In genomic region chr1:32963746-32964460, GRCh38 we compare ENCODE assay signal across 2 cellular contexts.
A peak's percentile ranks its signal among the peaks of the same experiment; 100 is the strongest.
TF ChIP-seq lines count a peak whose summit lies in the region.

No MANE protein-coding gene starts in this region.

TF ChIP-seq in HEK293, 187 proteins besides CTCF, POLR2A, EP300 and RAD21 (continued from another document and continues in another):
- TF ChIP-seq PRDM2 (tag by site-specific recombination; IDR thresholded peaks at IDR 0.05; ENCODE audit: borderline replicate concordance) (no peak), BCL11B (tag by site-specific recombination; IDR thresholded peaks at IDR 0.05; ENCODE audit: low read depth) (no peak), ZNF473 (tag by site-specific recombination; IDR thresholded peaks at IDR 0.05) (no peak), ZNF416 (tag by site-specific recombination; IDR thresholded peaks at IDR 0.05) (no peak), FEZF1 (tag by site-specific recombination; IDR thresholded peaks at IDR 0.05) (no peak), ZNF394 (tag by site-specific recombination; IDR thresholded peaks at IDR 0.05; ENCODE audit: borderline replicate concordance) (0 out of 2 replicates have a peak, but pooled peaks have one; percentile 32), SCRT2 (tag by site-specific recombination; IDR thresholded peaks at IDR 0.05) (no peak), PATZ1 (tag by site-specific recombination; IDR thresholded peaks at IDR 0.05) (peak; percentile 83), KLF10 (tag by site-specific recombination; IDR thresholded peaks at IDR 0.05) (peak; percentile 95), ZNF362 (tag by site-specific recombination; IDR thresholded peaks at IDR 0.05) (peak; percentile 97), PRDM10 (tag by site-specific recombination; IDR thresholded peaks at IDR 0.05) (peak; percentile 97)

TF ChIP-seq in HepG2, 621 proteins besides CTCF, POLR2A, EP300 and RAD21 (continued from another document and continues in another):
- TF ChIP-seq ZC3H13 (CRISPR knock-in tag; IDR thresholded peaks at IDR 0.05) (0 out of 2 replicates have a peak, but pooled peaks have one; percentile 30), CCDC6 (CRISPR knock-in tag; IDR thresholded peaks at IDR 0.05) (no peak), KDM5B (CRISPR knock-in tag; IDR thresholded peaks at IDR 0.05; ENCODE audit: borderline replicate concordance) (peak; percentile 71; the same call in 1 of the 2 replicates), SAFB2 (CRISPR knock-in tag; IDR thresholded peaks at IDR 0.05; ENCODE audit: borderline replicate concordance, low read depth) (no peak), YEATS4 (CRISPR knock-in tag; IDR thresholded peaks at IDR 0.05; ENCODE audit: borderline replicate concordance) (0 out of 2 replicates have a peak, but pooled peaks have one; percentile 17), ARID5B (CRISPR knock-in tag; IDR thresholded peaks at IDR 0.05) (no peak), ZNF660 (CRISPR knock-in tag; IDR thresholded peaks at IDR 0.05; ENCODE audit: borderline replicate concordance, low read depth) (no peak), ZMYM4 (CRISPR knock-in tag; IDR thresholded peaks at IDR 0.05) (peak; percentile 53; the same call in 1 of the 2 replicates), ATAD3A (CRISPR knock-in tag; IDR thresholded peaks at IDR 0.05) (0 out of 2 replicates have a peak, but pooled peaks have one; percentile 62), PLRG1 (conservative IDR thresholded peaks at IDR 0.05) (no peak), KDM2A (CRISPR knock-in tag; IDR thresholded peaks at IDR 0.05; ENCODE audit: borderline replicate concordance, low read depth) (peak; percentile 53; the same call in 1 of the 2 replicates), GTF2F1 (IDR thresholded peaks at IDR 0.05; ENCODE audit: low read length) (no peak), ETV6 (CRISPR knock-in tag; conservative IDR thresholded peaks at IDR 0.05) (peak; percentile 73; the same call in 1 of the 2 replicates), SCMH1 (CRISPR knock-in tag; IDR thresholded peaks at IDR 0.05; ENCODE audit: borderline replicate concordance) (no peak), KMT2A (CRISPR knock-in tag; IDR thresholded peaks at IDR 0.05) (peak; percentile 60; the same call in 1 of the 2 replicates), ZNF720 (CRISPR knock-in tag; IDR thresholded peaks at IDR 0.05) (no peak), ATF7-NPFF (CRISPR knock-in tag; IDR thresholded peaks at IDR 0.05; ENCODE audit: low read depth) (0 out of 2 replicates have a peak, but pooled peaks have one; percentile 7), PPARG (CRISPR knock-in tag; conservative IDR thresholded peaks at IDR 0.05) (0 out of 2 replicates have a peak, but pooled peaks have one; percentile 37), E2F5 (CRISPR knock-in tag; conservative IDR thresholded peaks at IDR 0.05) (peak; percentile 48; the same call in 1 of the 2 replicates), TCF12 (IDR thresholded peaks at IDR 0.05) (no peak), TCF12 (CRISPR knock-in tag; IDR thresholded peaks at IDR 0.05) (0 out of 2 replicates have a peak, but pooled peaks have one; percentile 20), SIN3A (IDR thresholded peaks at IDR 0.05; ENCODE audit: borderline replicate concordance, low read depth, low read length) (0 out of 2 replicates have a peak, but pooled peaks have one; percentile 52), ARID2 (CRISPR knock-in tag; IDR thresholded peaks at IDR 0.05; ENCODE audit: borderline replicate concordance) (no peak), EEA1 (CRISPR knock-in tag; IDR thresholded peaks at IDR 0.05; ENCODE audit: borderline replicate concordance) (0 out of 2 replicates have a peak, but pooled peaks have one; percentile 27), ZFY (CRISPR knock-in tag; IDR thresholded peaks at IDR 0.05) (0 out of 2 replicates have a peak, but pooled peaks have one; percentile 14), HDAC1 (CRISPR knock-in tag; IDR thresholded peaks at IDR 0.05) (peak; percentile 79), ZNF446 (CRISPR knock-in tag; IDR thresholded peaks at IDR 0.05) (no peak), PCBP1 (IDR thresholded peaks at IDR 0.05; ENCODE audit: borderline replicate concordance, low read depth, low read length) (no peak), ZNF607 (CRISPR knock-in tag; IDR thresholded peaks at IDR 0.05; ENCODE audit: borderline replicate concordance) (no peak), HDAC2 (CRISPR knock-in tag; IDR thresholded peaks at IDR 0.05) (peak; percentile 27; the same call in 1 of the 2 replicates), AGO2 (optimal IDR thresholded peaks at IDR 0.05; ENCODE audit: low read depth, low read length) (peak; percentile 67), FOXO1 (CRISPR knock-in tag; IDR thresholded peaks at IDR 0.05) (peak; percentile 39; the same call in 1 of the 2 replicates), FOXK1 (CRISPR knock-in tag; IDR thresholded peaks at IDR 0.05; ENCODE audit: borderline replicate concordance, low read depth) (no peak), YEATS2 (CRISPR knock-in tag; IDR thresholded peaks at IDR 0.05; ENCODE audit: borderline replicate concordance) (no peak), SP5 (CRISPR knock-in tag; IDR thresholded peaks at IDR 0.05; ENCODE audit: borderline replicate concordance, low read depth) (no peak), TCF7 (IDR thresholded peaks at IDR 0.05; ENCODE audit: low read depth) (no peak)
- TF ChIP-seq, protein P1, sequence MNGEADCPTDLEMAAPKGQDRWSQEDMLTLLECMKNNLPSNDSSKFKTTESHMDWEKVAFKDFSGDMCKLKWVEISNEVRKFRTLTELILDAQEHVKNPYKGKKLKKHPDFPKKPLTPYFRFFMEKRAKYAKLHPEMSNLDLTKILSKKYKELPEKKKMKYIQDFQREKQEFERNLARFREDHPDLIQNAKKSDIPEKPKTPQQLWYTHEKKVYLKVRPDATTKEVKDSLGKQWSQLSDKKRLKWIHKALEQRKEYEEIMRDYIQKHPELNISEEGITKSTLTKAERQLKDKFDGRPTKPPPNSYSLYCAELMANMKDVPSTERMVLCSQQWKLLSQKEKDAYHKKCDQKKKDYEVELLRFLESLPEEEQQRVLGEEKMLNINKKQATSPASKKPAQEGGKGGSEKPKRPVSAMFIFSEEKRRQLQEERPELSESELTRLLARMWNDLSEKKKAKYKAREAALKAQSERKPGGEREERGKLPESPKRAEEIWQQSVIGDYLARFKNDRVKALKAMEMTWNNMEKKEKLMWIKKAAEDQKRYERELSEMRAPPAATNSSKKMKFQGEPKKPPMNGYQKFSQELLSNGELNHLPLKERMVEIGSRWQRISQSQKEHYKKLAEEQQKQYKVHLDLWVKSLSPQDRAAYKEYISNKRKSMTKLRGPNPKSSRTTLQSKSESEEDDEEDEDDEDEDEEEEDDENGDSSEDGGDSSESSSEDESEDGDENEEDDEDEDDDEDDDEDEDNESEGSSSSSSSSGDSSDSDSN (CRISPR knock-in tag; IDR thresholded peaks at IDR 0.05), result peak; percentile 74
- TF ChIP-seq, protein P2, sequence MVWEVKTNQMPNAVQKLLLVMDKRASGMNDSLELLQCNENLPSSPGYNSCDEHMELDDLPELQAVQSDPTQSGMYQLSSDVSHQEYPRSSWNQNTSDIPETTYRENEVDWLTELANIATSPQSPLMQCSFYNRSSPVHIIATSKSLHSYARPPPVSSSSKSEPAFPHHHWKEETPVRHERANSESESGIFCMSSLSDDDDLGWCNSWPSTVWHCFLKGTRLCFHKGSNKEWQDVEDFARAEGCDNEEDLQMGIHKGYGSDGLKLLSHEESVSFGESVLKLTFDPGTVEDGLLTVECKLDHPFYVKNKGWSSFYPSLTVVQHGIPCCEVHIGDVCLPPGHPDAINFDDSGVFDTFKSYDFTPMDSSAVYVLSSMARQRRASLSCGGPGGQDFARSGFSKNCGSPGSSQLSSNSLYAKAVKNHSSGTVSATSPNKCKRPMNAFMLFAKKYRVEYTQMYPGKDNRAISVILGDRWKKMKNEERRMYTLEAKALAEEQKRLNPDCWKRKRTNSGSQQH (CRISPR knock-in tag; IDR thresholded peaks at IDR 0.05; ENCODE audit: low read depth), result no peak
- TF ChIP-seq, protein P3, sequence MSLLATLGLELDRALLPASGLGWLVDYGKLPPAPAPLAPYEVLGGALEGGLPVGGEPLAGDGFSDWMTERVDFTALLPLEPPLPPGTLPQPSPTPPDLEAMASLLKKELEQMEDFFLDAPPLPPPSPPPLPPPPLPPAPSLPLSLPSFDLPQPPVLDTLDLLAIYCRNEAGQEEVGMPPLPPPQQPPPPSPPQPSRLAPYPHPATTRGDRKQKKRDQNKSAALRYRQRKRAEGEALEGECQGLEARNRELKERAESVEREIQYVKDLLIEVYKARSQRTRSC (CRISPR knock-in tag; IDR thresholded peaks at IDR 0.05; ENCODE audit: low read depth), result no peak
- TF ChIP-seq, protein P4, sequence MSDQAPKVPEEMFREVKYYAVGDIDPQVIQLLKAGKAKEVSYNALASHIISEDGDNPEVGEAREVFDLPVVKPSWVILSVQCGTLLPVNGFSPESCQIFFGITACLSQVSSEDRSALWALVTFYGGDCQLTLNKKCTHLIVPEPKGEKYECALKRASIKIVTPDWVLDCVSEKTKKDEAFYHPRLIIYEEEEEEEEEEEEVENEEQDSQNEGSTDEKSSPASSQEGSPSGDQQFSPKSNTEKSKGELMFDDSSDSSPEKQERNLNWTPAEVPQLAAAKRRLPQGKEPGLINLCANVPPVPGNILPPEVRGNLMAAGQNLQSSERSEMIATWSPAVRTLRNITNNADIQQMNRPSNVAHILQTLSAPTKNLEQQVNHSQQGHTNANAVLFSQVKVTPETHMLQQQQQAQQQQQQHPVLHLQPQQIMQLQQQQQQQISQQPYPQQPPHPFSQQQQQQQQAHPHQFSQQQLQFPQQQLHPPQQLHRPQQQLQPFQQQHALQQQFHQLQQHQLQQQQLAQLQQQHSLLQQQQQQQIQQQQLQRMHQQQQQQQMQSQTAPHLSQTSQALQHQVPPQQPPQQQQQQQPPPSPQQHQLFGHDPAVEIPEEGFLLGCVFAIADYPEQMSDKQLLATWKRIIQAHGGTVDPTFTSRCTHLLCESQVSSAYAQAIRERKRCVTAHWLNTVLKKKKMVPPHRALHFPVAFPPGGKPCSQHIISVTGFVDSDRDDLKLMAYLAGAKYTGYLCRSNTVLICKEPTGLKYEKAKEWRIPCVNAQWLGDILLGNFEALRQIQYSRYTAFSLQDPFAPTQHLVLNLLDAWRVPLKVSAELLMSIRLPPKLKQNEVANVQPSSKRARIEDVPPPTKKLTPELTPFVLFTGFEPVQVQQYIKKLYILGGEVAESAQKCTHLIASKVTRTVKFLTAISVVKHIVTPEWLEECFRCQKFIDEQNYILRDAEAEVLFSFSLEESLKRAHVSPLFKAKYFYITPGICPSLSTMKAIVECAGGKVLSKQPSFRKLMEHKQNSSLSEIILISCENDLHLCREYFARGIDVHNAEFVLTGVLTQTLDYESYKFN (CRISPR knock-in tag; conservative IDR thresholded peaks at IDR 0.05), result no peak
- TF ChIP-seq, protein P5, sequence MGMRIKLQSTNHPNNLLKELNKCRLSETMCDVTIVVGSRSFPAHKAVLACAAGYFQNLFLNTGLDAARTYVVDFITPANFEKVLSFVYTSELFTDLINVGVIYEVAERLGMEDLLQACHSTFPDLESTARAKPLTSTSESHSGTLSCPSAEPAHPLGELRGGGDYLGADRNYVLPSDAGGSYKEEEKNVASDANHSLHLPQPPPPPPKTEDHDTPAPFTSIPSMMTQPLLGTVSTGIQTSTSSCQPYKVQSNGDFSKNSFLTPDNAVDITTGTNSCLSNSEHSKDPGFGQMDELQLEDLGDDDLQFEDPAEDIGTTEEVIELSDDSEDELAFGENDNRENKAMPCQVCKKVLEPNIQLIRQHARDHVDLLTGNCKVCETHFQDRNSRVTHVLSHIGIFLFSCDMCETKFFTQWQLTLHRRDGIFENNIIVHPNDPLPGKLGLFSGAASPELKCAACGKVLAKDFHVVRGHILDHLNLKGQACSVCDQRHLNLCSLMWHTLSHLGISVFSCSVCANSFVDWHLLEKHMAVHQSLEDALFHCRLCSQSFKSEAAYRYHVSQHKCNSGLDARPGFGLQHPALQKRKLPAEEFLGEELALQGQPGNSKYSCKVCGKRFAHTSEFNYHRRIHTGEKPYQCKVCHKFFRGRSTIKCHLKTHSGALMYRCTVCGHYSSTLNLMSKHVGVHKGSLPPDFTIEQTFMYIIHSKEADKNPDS (CRISPR knock-in tag; IDR thresholded peaks at IDR 0.05), result no peak
- TF ChIP-seq, protein P6, sequence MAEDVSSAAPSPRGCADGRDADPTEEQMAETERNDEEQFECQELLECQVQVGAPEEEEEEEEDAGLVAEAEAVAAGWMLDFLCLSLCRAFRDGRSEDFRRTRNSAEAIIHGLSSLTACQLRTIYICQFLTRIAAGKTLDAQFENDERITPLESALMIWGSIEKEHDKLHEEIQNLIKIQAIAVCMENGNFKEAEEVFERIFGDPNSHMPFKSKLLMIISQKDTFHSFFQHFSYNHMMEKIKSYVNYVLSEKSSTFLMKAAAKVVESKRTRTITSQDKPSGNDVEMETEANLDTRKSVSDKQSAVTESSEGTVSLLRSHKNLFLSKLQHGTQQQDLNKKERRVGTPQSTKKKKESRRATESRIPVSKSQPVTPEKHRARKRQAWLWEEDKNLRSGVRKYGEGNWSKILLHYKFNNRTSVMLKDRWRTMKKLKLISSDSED (CRISPR knock-in tag; IDR thresholded peaks at IDR 0.05), result no peak
